8 cellular contexts compared by ENCODE assay signal in the genomic region with DNA sequence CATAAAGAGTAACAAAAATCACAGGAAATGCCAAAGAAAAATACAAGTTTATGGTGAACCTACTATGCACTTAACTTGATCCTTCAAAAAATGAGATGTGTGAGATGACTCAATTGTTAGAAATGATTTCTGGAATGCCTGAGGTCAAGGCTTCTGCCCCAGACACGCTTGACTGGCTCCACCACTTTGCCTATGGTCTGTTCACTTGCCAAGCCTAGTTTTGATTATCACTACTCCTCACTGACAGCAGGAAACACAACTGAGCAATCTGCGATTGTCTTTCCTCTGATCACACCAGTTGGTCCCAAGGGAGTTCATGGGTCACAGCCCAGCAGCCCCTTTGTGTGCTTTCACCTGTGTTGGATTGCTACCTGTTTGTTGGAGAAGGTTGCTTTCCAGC. TPM values are rescaled to one million over a fixed set of nuclear protein-coding genes. Genes with fewer than 3 reads are reported as not detected.
DNase-seq lines count a peak whose midpoint lies in the region; ATAC-seq and TF ChIP-seq lines count a peak whose summit lies in the region.

No MANE protein-coding gene starts in this region.

- no peaks in the 10 kb centered on the region for H3K36me3 Mint-ChIP-seq in natural killer cell

- ATAC-seq in GM21360 (IDR thresholded peaks at IDR 0.05; ENCODE audit: unreplicated experiment): peak; percentile 96
- ATAC-seq in HG03520 (IDR thresholded peaks at IDR 0.05; ENCODE audit: unreplicated experiment): peak; percentile 91
- no peak for ATAC-seq in natural killer cell

- peak; percentile 43 for DNase-seq in BJ (ENCODE audit: low read depth)
- DNase-seq in dermis blood vessel endothelial cell: peak; percentile 75
- no peak for DNase-seq in natural killer cell
- DNase-seq in RPMI8226: no peak
- DNase-seq in HuH-7 (ENCODE audit: low spot score): no peak
- DNase-seq in caudate nucleus (lab: John Stamatoyannopoulos, UW): no peak

- no peak overlapping the region for H3K27ac ChIP-seq in caudate nucleus (ENCODE audit: low read depth, low read length)

- no peak overlapping the region for H3K4me3 Mint-ChIP-seq in natural killer cell

- CTCF ChIA-PET in BJ (lab: Yijun Ruan, JAX): no interaction called here

- H3K4me1 Mint-ChIP-seq in natural killer cell: no peaks in the 10 kb centered on the region

- no peaks in the 10 kb centered on the region for H3K9me3 Mint-ChIP-seq in natural killer cell

- H3K27me3 Mint-ChIP-seq in natural killer cell (ENCODE audit: low read depth in 2 of 2): peaks cover 3 to 14% of the 10 kb centered on the region in 2 donors

- POLR2A ChIA-PET in BJ (lab: Charles Lee): no interaction called here

- H3K4me3 ChIP-seq in BJ (ENCODE audit: low read depth, low read length): no peak overlapping the region

- no peaks in the 10 kb centered on the region for H3K27me3 ChIP-seq in BJ (ENCODE audit: control insufficient read depth, insufficient read depth, low read length)

- intact Hi-C loops in natural killer cell (cut with micrococcal nuclease): no loop called here

- H3K36me3 ChIP-seq in BJ (ENCODE audit: control insufficient read depth, insufficient read depth, low read length): no peaks in the 10 kb centered on the region

- no peak for TF ChIP-seq CTCF in BJ (IDR thresholded peaks at IDR 0.05; ENCODE audit: insufficient read depth, low read depth, low read length)
- TF ChIP-seq CTCF in natural killer cell (IDR thresholded peaks at IDR 0.05): no peak

- H3K27ac Mint-ChIP-seq in natural killer cell: no peak overlapping the region

RNA-seq across cellular contexts. Expression of a gene that starts 20.6 kb away (rescaled TPM):
- polyA plus RNA-seq in BJ (2011; rRNA removed): 3.4 and 5.5 TPM in 2 replicates
- 10.4 and 11.5 TPM in 2 replicates for polyA minus RNA-seq in BJ (2011; rRNA and poly(A)+ RNA removed)
- 7.1 and 9.0 TPM in 2 replicates for total RNA-seq in dermis blood vessel endothelial cell
- 10 to 100 TPM; 10.3 to 13.1 (median 12.5) TPM for total RNA-seq in natural killer cell

RNA-seq across cellular contexts. Expression of a gene that starts 46.5 kb away (rescaled TPM):
- polyA plus RNA-seq in BJ (2011; rRNA removed): 382 and 465 TPM in 2 replicates
- polyA minus RNA-seq in BJ (2011; rRNA and poly(A)+ RNA removed): 62.7 and 74.8 TPM in 2 replicates
- total RNA-seq in dermis blood vessel endothelial cell (986 and 1,136 TPM in 2 replicates), natural killer cell (100 to 1,000 TPM in 2 of 3 donors, 10 to 100 TPM in 1; 99.8 to 119 (median 116) TPM)

Comparison
In these comparisons a context has a peak if more than half of its experiments do, and no peak if none do; other contexts are left out.
1. DNase-seq: peak in BJ (single experiment) and dermis blood vessel endothelial cell (single experiment); none in natural killer cell (single experiment), RPMI8226 (single experiment), HuH-7 (single experiment) and caudate nucleus (0 of 61).
2. ATAC-seq: peak in GM21360 (single experiment) and HG03520 (single experiment); none in natural killer cell (0 of 3).